In the genomic region with DNA sequence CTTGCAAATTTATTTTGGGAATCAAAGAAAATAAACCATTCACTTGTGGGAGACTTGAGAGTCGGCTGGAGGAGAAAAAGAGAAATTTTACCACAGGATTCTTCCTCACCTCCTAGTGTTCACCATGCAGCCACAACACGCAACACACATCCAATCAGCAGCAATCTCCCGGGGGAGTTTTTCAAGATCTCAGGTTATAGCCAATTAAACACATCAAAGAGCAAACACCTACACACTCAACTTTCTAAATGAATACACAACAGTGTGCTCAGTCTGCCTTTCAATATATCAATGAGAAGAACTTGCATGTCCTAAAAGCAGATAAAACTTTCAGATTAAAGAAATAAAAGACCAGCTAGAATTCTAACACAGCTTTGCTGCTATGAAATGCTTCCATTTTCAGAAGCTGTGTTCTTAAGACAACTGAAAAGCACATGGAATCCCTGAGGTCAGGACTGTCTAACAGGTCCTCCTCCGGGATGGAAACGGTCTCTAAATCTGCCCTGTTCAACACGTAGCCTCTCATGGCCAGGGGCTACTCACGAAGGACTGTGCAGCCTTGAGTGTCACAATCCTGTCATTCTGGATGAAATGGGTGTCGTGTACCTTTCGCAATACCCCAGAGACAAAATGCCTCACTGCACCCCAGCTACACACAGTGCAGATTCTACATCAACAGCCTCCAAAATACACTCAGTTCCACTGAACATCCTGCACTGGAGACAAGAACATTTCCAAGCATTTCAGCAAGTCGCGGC, we compare ENCODE assay signal across 1 cellular context.
TF ChIP-seq lines count a peak whose summit lies in the region.

No MANE protein-coding gene starts in this region.

TF ChIP-seq in H1, 55 proteins besides CTCF, POLR2A, EP300 and RAD21 (continued from another document):
- TF ChIP-seq, protein P1, sequence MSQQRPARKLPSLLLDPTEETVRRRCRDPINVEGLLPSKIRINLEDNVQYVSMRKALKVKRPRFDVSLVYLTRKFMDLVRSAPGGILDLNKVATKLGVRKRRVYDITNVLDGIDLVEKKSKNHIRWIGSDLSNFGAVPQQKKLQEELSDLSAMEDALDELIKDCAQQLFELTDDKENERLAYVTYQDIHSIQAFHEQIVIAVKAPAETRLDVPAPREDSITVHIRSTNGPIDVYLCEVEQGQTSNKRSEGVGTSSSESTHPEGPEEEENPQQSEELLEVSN (IDR thresholded peaks at IDR 0.05) = no peak
- TF ChIP-seq SP1 (IDR thresholded peaks at IDR 0.05; ENCODE audit: low read depth, low read length) = no peak
- no peak for TF ChIP-seq RXRA (IDR thresholded peaks at IDR 0.05; ENCODE audit: insufficient read depth, low read depth, low read length)
- no peak for TF ChIP-seq CBX5 (IDR thresholded peaks at IDR 0.05; ENCODE audit: low read depth, low read length)
- TF ChIP-seq HDAC6 (IDR thresholded peaks at IDR 0.05; ENCODE audit: low read depth, low read length) = no peak
- no peak for TF ChIP-seq KDM5A (IDR thresholded peaks at IDR 0.05; ENCODE audit: low read length)
- no peak for TF ChIP-seq CREB1 (IDR thresholded peaks at IDR 0.05)
- TF ChIP-seq EGR1 (IDR thresholded peaks at IDR 0.05; ENCODE audit: borderline replicate concordance, low read depth, low read length) = no peak
- no peak for TF ChIP-seq SRF (IDR thresholded peaks at IDR 0.05; ENCODE audit: low read depth, low read length)
- no peak for TF ChIP-seq TAF7 (optimal IDR thresholded peaks at IDR 0.05; ENCODE audit: borderline replicate concordance, low read depth, low read length)
- TF ChIP-seq, protein P2, sequence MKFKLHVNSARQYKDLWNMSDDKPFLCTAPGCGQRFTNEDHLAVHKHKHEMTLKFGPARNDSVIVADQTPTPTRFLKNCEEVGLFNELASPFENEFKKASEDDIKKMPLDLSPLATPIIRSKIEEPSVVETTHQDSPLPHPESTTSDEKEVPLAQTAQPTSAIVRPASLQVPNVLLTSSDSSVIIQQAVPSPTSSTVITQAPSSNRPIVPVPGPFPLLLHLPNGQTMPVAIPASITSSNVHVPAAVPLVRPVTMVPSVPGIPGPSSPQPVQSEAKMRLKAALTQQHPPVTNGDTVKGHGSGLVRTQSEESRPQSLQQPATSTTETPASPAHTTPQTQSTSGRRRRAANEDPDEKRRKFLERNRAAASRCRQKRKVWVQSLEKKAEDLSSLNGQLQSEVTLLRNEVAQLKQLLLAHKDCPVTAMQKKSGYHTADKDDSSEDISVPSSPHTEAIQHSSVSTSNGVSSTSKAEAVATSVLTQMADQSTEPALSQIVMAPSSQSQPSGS (IDR thresholded peaks at IDR 0.05; ENCODE audit: low read length) = no peak
- no peak for TF ChIP-seq SAP30 (IDR thresholded peaks at IDR 0.05; ENCODE audit: insufficient read depth, insufficient replicate concordance, low read length)
- no peak for TF ChIP-seq SIX5 (IDR thresholded peaks at IDR 0.05; ENCODE audit: low read depth, low read length)
- no peak for TF ChIP-seq POLR2AphosphoS5 (IDR thresholded peaks at IDR 0.05; ENCODE audit: low read depth, low read length)
